ENCODE assay signal across 9 cellular contexts in genomic region chr2:54365661-54366060, GRCh38.
"Had no signal": no experiment of that assay in that cellular context is flagged by ENCODE, and none has a peak within 500 bp of the region (broad histone marks: within the 10 kb centered on the region; RNA-seq: fewer than 3 reads in every experiment).

No MANE protein-coding gene starts in this region.

- H3K4me3 ChIP-seq: GM23248, GM23338, HAP-1 had no signal

- H3K4me1 ChIP-seq: HAP-1 had no signal

- ATAC-seq: GM23338, HCT116 had no signal

- H3K36me3 ChIP-seq: HAP-1 had no signal

- H3K27ac ChIP-seq: GM23248 had no signal

- H3K4me2 ChIP-seq: GM23338 had no signal

- H3K9ac ChIP-seq: GM23248 had no signal

- H2AFZ ChIP-seq: GM23248, GM23338 had no signal

- DNase-seq: GM23248, GOT3, H7, H9, HCEC 1CT, HFFc6 had no signal
